In genomic region chr1:41348394-41348793, GRCh38 we compare ENCODE assay signal across 27 cellular contexts. TPM values are rescaled to one million over a fixed set of nuclear protein-coding genes. Genes with fewer than 3 reads are reported as not detected.
"Had no signal": no experiment of that assay in that cellular context is flagged by ENCODE, and none has a peak within 500 bp of the region (broad histone marks: within the 10 kb centered on the region; RNA-seq: fewer than 3 reads in every experiment).

No MANE protein-coding gene starts in this region.

- H3K36me3 Mint-ChIP-seq: naive B cell; natural killer cell treated with Interleukin-12 subunit alpha and Interleukin-12 subunit beta and Interleukin-15 and Interleukin-18, amount 100 ng/mL, for 72 hours; type B pancreatic cell had no signal

- H3K4me3 ChIP-seq: colonic mucosa, esophagus squamous epithelium, heart right ventricle, left lung, pancreas, right lobe of liver, thyroid gland had no signal

- H3K36me3 ChIP-seq: colonic mucosa, esophagus squamous epithelium, heart right ventricle, left lung, neutrophil, pancreas, right lobe of liver, thyroid gland had no signal

- H3K27me3 Mint-ChIP-seq: type B pancreatic cell had no signal

- DNase-seq: colonic mucosa; dermis blood vessel endothelial cell; effector memory CD4-positive, alpha-beta T cell; erythroblast; esophagus squamous epithelium; foreskin melanocyte; glutamatergic neuron; heart right ventricle; hippocampal formation; left cardiac atrium; left lung; mesenchymal stem cell; naive B cell; small intestine; stimulated activated CD4-positive, alpha-beta T cell treated with anti-CD3 and anti-CD28 coated beads, Interleukin-15, amount 100 ng/mL, for 24 hours; stimulated activated CD4-positive, alpha-beta T cell treated with anti-CD3 and anti-CD28 coated beads, Interleukin-2, amount 100 ng/mL, for 48 hours; stimulated activated naive CD4-positive, alpha-beta T cell; stimulated activated naive CD8-positive, alpha-beta T cell treated with anti-CD3 and anti-CD28 coated beads, Interleukin-15, amount 100 ng/mL, for 72 hours; thyroid gland had no signal

- H3K27ac Mint-ChIP-seq: natural killer cell treated with Interleukin-12 subunit alpha and Interleukin-12 subunit beta and Interleukin-15 and Interleukin-18, amount 100 ng/mL, for 72 hours; progenitor cell of endocrine pancreas; stimulated activated naive CD8-positive, alpha-beta T cell treated with anti-CD3 and anti-CD28 coated beads, Interleukin-15, amount 100 ng/mL, for 72 hours had no signal

- H3K27ac ChIP-seq: colonic mucosa, esophagus squamous epithelium, heart right ventricle, left lung, neutrophil, pancreas, right lobe of liver, thyroid gland had no signal

- H3K4me1 ChIP-seq: colonic mucosa, heart right ventricle, left lung, pancreas, thyroid gland had no signal

- H3K27me3 ChIP-seq: colonic mucosa, esophagus squamous epithelium, left lung, pancreas, right lobe of liver, thyroid gland had no signal

- H3K9me3 Mint-ChIP-seq: naive B cell; natural killer cell treated with Interleukin-12 subunit alpha and Interleukin-12 subunit beta and Interleukin-15 and Interleukin-18, amount 100 ng/mL, for 72 hours; neural crest cell; stimulated activated naive CD8-positive, alpha-beta T cell treated with anti-CD3 and anti-CD28 coated beads, Interleukin-15, amount 100 ng/mL, for 72 hours; type B pancreatic cell had no signal

- ATAC-seq: heart right ventricle; left cardiac atrium; left lung; natural killer cell treated with Interleukin-12 subunit alpha and Interleukin-12 subunit beta and Interleukin-15 and Interleukin-18, amount 100 ng/mL, for 72 hours; pancreas; right lobe of liver; stimulated activated naive CD8-positive, alpha-beta T cell treated with anti-CD3 and anti-CD28 coated beads, Interleukin-15, amount 100 ng/mL, for 72 hours had no signal

- H3K4me3 Mint-ChIP-seq: natural killer cell treated with Interleukin-12 subunit alpha and Interleukin-12 subunit beta and Interleukin-15 and Interleukin-18, amount 100 ng/mL, for 72 hours; neural crest cell; stimulated activated naive CD8-positive, alpha-beta T cell treated with anti-CD3 and anti-CD28 coated beads, Interleukin-15, amount 100 ng/mL, for 72 hours; type B pancreatic cell had no signal

- H3K9me3 ChIP-seq: colonic mucosa, esophagus squamous epithelium, heart right ventricle, left lung, neutrophil, pancreas, right lobe of liver, thyroid gland had no signal

RNA-seq across cellular contexts. Expression of gene FOXO6, which starts 12.8 kb away (rescaled TPM):
- total RNA-seq: dermis blood vessel endothelial cell; lung microvascular endothelial cell; natural killer cell treated with Interleukin-12 subunit alpha and Interleukin-12 subunit beta and Interleukin-15 and Interleukin-18, amount 100 ng/mL, for 72 hours had no signal
